In genomic region chr1:181061891-181062777, GRCh38 we compare ENCODE assay signal across 8 cellular contexts. TPM values are rescaled to one million over a fixed set of nuclear protein-coding genes. Genes with fewer than 3 reads are reported as not detected.
DNase-seq lines count a peak whose midpoint lies in the region; ATAC-seq and TF ChIP-seq lines count a peak whose summit lies in the region.

No MANE protein-coding gene starts in this region.

- H3K4me1 Mint-ChIP-seq in T-helper 17 cell (peaks cover 12% of the 10 kb centered on the region), endodermal cell (peaks cover 44% of the 10 kb centered on the region)

- H3K27me3 Mint-ChIP-seq in T-helper 17 cell (peaks cover 4% of the 10 kb centered on the region), endodermal cell (ENCODE audit: insufficient read depth) (peaks cover 4% of the 10 kb centered on the region)

- H3K9ac ChIP-seq in endodermal cell (ENCODE audit: extremely low read depth, low read length, poor library complexity, severe bottlenecking) = no peak overlapping the region

- H3K27me3 ChIP-seq in lung (ENCODE audit: control insufficient read depth, insufficient read depth) (no peaks in the 10 kb centered on the region), endodermal cell (ENCODE audit: control insufficient read depth, insufficient read depth, low read length, poor library complexity, severe bottlenecking) (no peaks in the 10 kb centered on the region)

- TF ChIP-seq CTCF in lung (IDR thresholded peaks at IDR 0.05; ENCODE audit: control extremely low read depth, extremely low read depth) (no peak), endodermal cell (conservative IDR thresholded peaks at IDR 0.05) (no peak)

- peaks cover 4% of the 10 kb centered on the region for H3K36me3 Mint-ChIP-seq in T-helper 17 cell (ENCODE audit: low read depth)
- H3K36me3 Mint-ChIP-seq in endodermal cell (ENCODE audit: low read depth) = no peaks in the 10 kb centered on the region

- WGBS in lung, 2 donors = 40 to 63% methylated on average over 14 of the region's 14 CpGs
- WGBS in endodermal cell (ENCODE audit: insufficient coverage in 1 of 2, insufficient read length in 1 of 2), 2 experiments = 90 to 93% methylated on average over 8 to 14 of the region's 14 CpGs

- ATAC-seq in GM19035 (IDR thresholded peaks at IDR 0.05; ENCODE audit: unreplicated experiment) (peak; percentile 77), HG03045 (IDR thresholded peaks at IDR 0.05; ENCODE audit: unreplicated experiment) (peak; percentile 85), T-helper 17 cell (peak; percentile 77), lung (ENCODE audit: insufficient read depth, low FRiP score) (peak; percentile 62)

- H3K27ac ChIP-seq in lung (ENCODE audit: low read depth in 1 of 2, low read length in 1 of 2) = peak overlapping the region in 1 of 2 donors; percentile 71
- no peak overlapping the region for H3K27ac ChIP-seq in endodermal cell (ENCODE audit: low read depth, low read length)

- H3K36me3 ChIP-seq in lung (ENCODE audit: control insufficient read depth in 2 of 2, insufficient read depth in 2 of 2, low read length in 2 of 2) (no peaks in the 10 kb centered on the region), endodermal cell (ENCODE audit: control insufficient read depth, insufficient read depth, low read length) (no peaks in the 10 kb centered on the region)

- H3K27ac Mint-ChIP-seq in T-helper 17 cell = peak overlapping the region; percentile 94
- H3K27ac Mint-ChIP-seq in endodermal cell = no peak overlapping the region

- H3K4me1 ChIP-seq in lung (ENCODE audit: control insufficient read depth in 2 of 2, insufficient read depth in 2 of 2, low read length in 2 of 2) (no peaks in the 10 kb centered on the region), endodermal cell (ENCODE audit: control insufficient read depth, insufficient read depth, low read length) (peaks cover 17% of the 10 kb centered on the region)

- no peak overlapping the region for H3K4me3 ChIP-seq in lung
- H3K4me3 ChIP-seq in endodermal cell (ENCODE audit: low read length) = no peak overlapping the region

- peak overlapping the region; percentile 84 for H3K4me3 Mint-ChIP-seq in T-helper 17 cell
- H3K4me3 Mint-ChIP-seq in endodermal cell = no peak overlapping the region

- no peaks in the 10 kb centered on the region for H3K9me3 ChIP-seq in T-helper 17 cell (ENCODE audit: control insufficient read depth, low read length, poor library complexity, severe bottlenecking)
- peaks cover 0 to 2% of the 10 kb centered on the region in 2 donors for H3K9me3 ChIP-seq in lung (ENCODE audit: control insufficient read depth in 2 of 2, insufficient read depth in 1 of 2, low read length in 1 of 2)
- H3K9me3 ChIP-seq in endodermal cell (ENCODE audit: control insufficient read depth, low read length) = peaks cover 9% of the 10 kb centered on the region

- DNase-seq in AML-193 (lab: John Stamatoyannopoulos, UW) (peak; percentile 41 to 46), T-helper 17 cell (no peak), lung (ENCODE audit: low spot score) (no peak), endodermal cell (no peak), T-helper 9 cell (no peak), amniotic stem cell (lab: John Stamatoyannopoulos, UW) (no peak)

- peaks cover 5% of the 10 kb centered on the region for H3K9me3 Mint-ChIP-seq in endodermal cell

RNA-seq across cellular contexts. Expression of gene IER5, which starts 26.4 kb away (rescaled TPM):
- total RNA-seq in T-helper 17 cell (100 to 1,000 TPM; 123 to 145 TPM), lung (10 to 100 TPM; 18.6 to 33.2 TPM), endodermal cell (10 to 100 TPM; 13.2 to 21.2 TPM)
- 10 to 100 TPM; 19.2 to 34.5 TPM for polyA plus RNA-seq in lung
- polyA plus RNA-seq in endodermal cell (2013, experiment 1 of 2) = 16.8 TPM
- polyA plus RNA-seq in endodermal cell (2013, experiment 2 of 2) = 18.5 TPM

RNA-seq across cellular contexts. Expression of gene MR1, which starts 28.4 kb away (rescaled TPM):
- total RNA-seq in T-helper 17 cell = 10 to 100 TPM; 18.3 to 20.8 TPM
- 10 to 100 TPM; 18.9 to 31.0 TPM for total RNA-seq in lung
- 10 to 100 TPM in 1 of 2 donors, 1 to 10 TPM in 1; 8.1 to 29.0 TPM for polyA plus RNA-seq in lung
- total RNA-seq in endodermal cell = under 1 TPM; 0.22 to 0.35 TPM
- polyA plus RNA-seq in endodermal cell (2013, experiment 1 of 2) = 0.32 TPM
- polyA plus RNA-seq in endodermal cell (2013, experiment 2 of 2) = 0.25 TPM

RNA-seq across cellular contexts. Expression of gene STX6, which starts 39.5 kb away (rescaled TPM):
- total RNA-seq in T-helper 17 cell (10 to 100 TPM in 1 of 2 donors, 1 to 10 TPM in 1; 9.0 to 11.8 TPM), lung (10 to 100 TPM; 23.7 to 47.4 TPM), endodermal cell (10 to 100 TPM; 22.4 to 22.8 TPM)
- polyA plus RNA-seq in lung = 10 to 100 TPM; 11.6 to 16.5 TPM
- 20.4 TPM for polyA plus RNA-seq in endodermal cell (2013, experiment 1 of 2)
- polyA plus RNA-seq in endodermal cell (2013, experiment 2 of 2) = 20.1 TPM

Comparison
In these comparisons a context has a peak if more than half of its experiments do, and no peak if none do; other contexts are left out.
1. DNase-seq: peak in AML-193 (2 of 2); none in T-helper 17 cell (0 of 3), lung (single experiment), endodermal cell (single experiment), T-helper 9 cell (single experiment) and amniotic stem cell (single experiment).
2. RNA of gene MR1, which starts 28.4 kb away (total RNA-seq): 18.9 to 31.0 TPM in lung and 18.3 to 20.8 TPM in T-helper 17 cell; 0.22 to 0.35 TPM in endodermal cell; every median in the first group is over 10 times any median in the second.
3. Peak in every context shown above with its lines, with median percentiles within 50 percentile points of each other: ATAC-seq.